Comparison of ENCODE assay signal across 15 cellular contexts in the genomic region with DNA sequence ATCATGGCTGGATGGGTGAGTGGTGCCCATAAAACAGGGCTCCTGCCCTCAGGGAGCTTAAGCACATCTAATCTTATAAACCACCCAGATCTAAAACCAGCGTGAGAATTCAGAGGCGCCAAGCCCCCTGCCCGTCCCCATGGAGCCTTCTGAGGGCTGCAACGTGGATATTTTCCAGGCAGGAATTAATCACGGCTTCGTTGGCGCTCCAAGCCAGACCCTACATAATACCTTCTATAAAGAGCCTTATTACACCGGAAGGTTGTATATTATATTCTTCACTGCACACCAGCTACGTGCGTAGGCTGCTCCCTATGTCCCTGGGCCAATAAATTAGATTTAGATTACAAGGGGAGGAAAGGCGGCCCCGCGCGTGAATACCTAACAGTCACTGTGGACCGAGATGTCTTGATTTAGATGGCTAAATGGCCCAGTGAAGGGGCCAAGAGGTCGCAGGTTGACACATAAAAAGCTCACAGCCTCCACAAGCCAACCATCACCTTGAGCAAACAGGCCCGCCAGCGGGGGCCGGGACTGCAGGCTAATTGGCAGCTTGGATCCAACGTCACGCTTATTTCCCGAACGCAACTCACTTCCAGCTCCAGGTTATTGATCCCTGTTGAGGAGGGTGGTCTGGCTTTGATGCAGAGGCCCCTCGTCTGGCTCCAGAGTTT.
A peak's percentile ranks its signal among the peaks of the same experiment; 100 is the strongest.
DNase-seq lines count a peak whose midpoint lies in the region; TF ChIP-seq lines count a peak whose summit lies in the region.
"Had no signal": no experiment of that assay in that cellular context is flagged by ENCODE, and none has a peak within 500 bp of the region (broad histone marks: within the 10 kb centered on the region; RNA-seq: fewer than 3 reads in every experiment).

No MANE protein-coding gene starts in this region.

- H3K4me3 ChIP-seq in sigmoid colon (no peak overlapping the region), endodermal cell (ENCODE audit: low read length) (no peak overlapping the region)
- H3K4me3 ChIP-seq: BLaER1 treated with 17β-estradiol and CSF1 and Interleukin-3, amounts not matched to agents 10 nM and 100 nM; GM23248 had no signal

- no peak for TF ChIP-seq EP300 in sigmoid colon (IDR thresholded peaks at IDR 0.05)

- 77 to 86% methylated on average over 24 of the region's 24 CpGs for WGBS in sigmoid colon, 2 donors
- 91 to 96% methylated on average over 20 to 24 of the region's 24 CpGs for WGBS in endodermal cell (ENCODE audit: insufficient coverage in 1 of 2, insufficient read length in 1 of 2), 2 experiments

- no peaks in the 10 kb centered on the region for H3K4me1 Mint-ChIP-seq in activated naive CD4-positive, alpha-beta T cell treated with anti-CD3 and anti-CD28 coated beads, Interleukin-2, amount 10 ng/mL, durations not matched to agents 7 days and 5 days
- H3K4me1 Mint-ChIP-seq in nephron = peaks cover 54% of the 10 kb centered on the region
- H3K4me1 Mint-ChIP-seq in endodermal cell = peaks cover 20% of the 10 kb centered on the region
- H3K4me1 Mint-ChIP-seq: CD4-positive, CD25-positive, alpha-beta regulatory T cell had no signal

- H3K27me3 ChIP-seq in sigmoid colon (no peaks in the 10 kb centered on the region), endodermal cell (ENCODE audit: control insufficient read depth, insufficient read depth, low read length, poor library complexity, severe bottlenecking) (peaks cover under 1% of the 10 kb centered on the region)
- H3K27me3 ChIP-seq: BLaER1 treated with 17β-estradiol and CSF1 and Interleukin-3, amounts not matched to agents 10 nM and 100 nM had no signal

- H3K27ac Mint-ChIP-seq in activated naive CD4-positive, alpha-beta T cell treated with anti-CD3 and anti-CD28 coated beads, Interleukin-2, amount 10 ng/mL, durations not matched to agents 7 days and 5 days = no peak overlapping the region
- H3K27ac Mint-ChIP-seq in nephron (peak overlapping the region; percentile 24 to 94 (median 82)), endodermal cell (no peak overlapping the region)
- H3K27ac Mint-ChIP-seq: CD4-positive, CD25-positive, alpha-beta regulatory T cell had no signal

- H3K27me3 Mint-ChIP-seq in activated naive CD4-positive, alpha-beta T cell treated with anti-CD3 and anti-CD28 coated beads, Interleukin-2, amount 10 ng/mL, durations not matched to agents 7 days and 5 days = peaks cover 11% of the 10 kb centered on the region
- peaks cover 50% of the 10 kb centered on the region for H3K27me3 Mint-ChIP-seq in nephron (ENCODE audit: low read depth)
- peaks cover 10% of the 10 kb centered on the region for H3K27me3 Mint-ChIP-seq in endodermal cell (ENCODE audit: insufficient read depth)

- no peaks in the 10 kb centered on the region for H3K36me3 Mint-ChIP-seq in activated naive CD4-positive, alpha-beta T cell treated with anti-CD3 and anti-CD28 coated beads, Interleukin-2, amount 10 ng/mL, durations not matched to agents 7 days and 5 days
- H3K36me3 Mint-ChIP-seq in nephron (ENCODE audit: low read depth) = no peaks in the 10 kb centered on the region
- peaks cover 7% of the 10 kb centered on the region for H3K36me3 Mint-ChIP-seq in endodermal cell (ENCODE audit: low read depth)
- H3K36me3 Mint-ChIP-seq: CD4-positive, CD25-positive, alpha-beta regulatory T cell had no signal

- no peak overlapping the region for H3K27ac ChIP-seq in sigmoid colon
- H3K27ac ChIP-seq in endodermal cell (ENCODE audit: low read depth, low read length) = no peak overlapping the region
- H3K27ac ChIP-seq: BLaER1 treated with 17β-estradiol and CSF1 and Interleukin-3, amounts not matched to agents 10 nM and 100 nM; GM23248; HL-60 had no signal

- H3K4me3 Mint-ChIP-seq in activated naive CD4-positive, alpha-beta T cell treated with anti-CD3 and anti-CD28 coated beads, Interleukin-2, amount 10 ng/mL, durations not matched to agents 7 days and 5 days = no peak overlapping the region
- H3K4me3 Mint-ChIP-seq in nephron = peak overlapping the region; percentile 20 to 48 (median 30)
- no peak overlapping the region for H3K4me3 Mint-ChIP-seq in endodermal cell
- H3K4me3 Mint-ChIP-seq: CD4-positive, CD25-positive, alpha-beta regulatory T cell had no signal

- TF ChIP-seq POLR2A in sigmoid colon (IDR thresholded peaks at IDR 0.05) = no peak

- no peak overlapping the region for H3K9ac ChIP-seq in endodermal cell (ENCODE audit: extremely low read depth, low read length, poor library complexity, severe bottlenecking)
- H3K9ac ChIP-seq: BLaER1 treated with 17β-estradiol and CSF1 and Interleukin-3, amounts not matched to agents 10 nM and 100 nM; GM23248 had no signal

- TF ChIP-seq CTCF in nephron (IDR thresholded peaks at IDR 0.05; ENCODE audit: unreplicated experiment in 3 of 3) = no peak
- TF ChIP-seq CTCF in sigmoid colon (IDR thresholded peaks at IDR 0.05) = no peak
- no peak for TF ChIP-seq CTCF in endodermal cell (conservative IDR thresholded peaks at IDR 0.05)

- peaks cover 0 to 9% (median under 1%) of the 10 kb centered on the region in 4 donors for H3K4me1 ChIP-seq in sigmoid colon
- H3K4me1 ChIP-seq in endodermal cell (ENCODE audit: control insufficient read depth, insufficient read depth, low read length) = no peaks in the 10 kb centered on the region

- H3K36me3 ChIP-seq in sigmoid colon (no peaks in the 10 kb centered on the region), endodermal cell (ENCODE audit: control insufficient read depth, insufficient read depth, low read length) (no peaks in the 10 kb centered on the region)
- H3K36me3 ChIP-seq: BLaER1 treated with 17β-estradiol and CSF1 and Interleukin-3, amounts not matched to agents 10 nM and 100 nM had no signal

- peaks cover 3% of the 10 kb centered on the region for H3K9me3 Mint-ChIP-seq in activated naive CD4-positive, alpha-beta T cell treated with anti-CD3 and anti-CD28 coated beads, Interleukin-2, amount 10 ng/mL, durations not matched to agents 7 days and 5 days
- H3K9me3 Mint-ChIP-seq in nephron (peaks cover 3% of the 10 kb centered on the region), endodermal cell (peaks cover 21% of the 10 kb centered on the region)

- peak; percentile 9 for DNase-seq in activated naive CD4-positive, alpha-beta T cell treated with anti-CD3 and anti-CD28 coated beads, Interleukin-2, amount 10 ng/mL, durations not matched to agents 7 days and 5 days
- DNase-seq in activated naive CD4-positive, alpha-beta T cell treated with Interleukin-2 at 50 U/mL for 16 hours = no peak
- DNase-seq in SK-N-DZ (ENCODE audit: low spot score) (peak; percentile 41), sigmoid colon (peak; percentile 33), endodermal cell (no peak), GM03348 (ENCODE audit: low spot score) (no peak)
- no peak for DNase-seq in NK-92 treated with Interleukin-12 subunit alpha and Interleukin-12 subunit beta, amount 100 ng/mL, for 24 hours (lab: John Stamatoyannopoulos, UW)
- DNase-seq: ACHN; CD4-positive, CD25-positive, alpha-beta regulatory T cell; DMS53; GF-D8; GM23248 had no signal

- CTCF ChIA-PET in activated naive CD4-positive, alpha-beta T cell treated with anti-CD3 and anti-CD28 coated beads, Interleukin-2, amount 10 ng/mL, durations not matched to agents 7 days and 5 days (lab: Charles Lee) = no interaction called here

- intact Hi-C loops in sigmoid colon (cut with DNase I) = loop anchor here (10.0 kb wide), 1 partner anchor 195 kb away; a partner anchor contains a TSS

- no peaks in the 10 kb centered on the region for H3K9me3 ChIP-seq in sigmoid colon
- H3K9me3 ChIP-seq in endodermal cell (ENCODE audit: control insufficient read depth, low read length) = peaks cover 11% of the 10 kb centered on the region

Comparison
In these comparisons a context has a peak if more than half of its experiments do, and no peak if none do; other contexts are left out.
1. DNase-seq: peak in activated naive CD4-positive, alpha-beta T cell treated with anti-CD3 and anti-CD28 coated beads, Interleukin-2, amount 10 ng/mL, durations not matched to agents 7 days and 5 days (single experiment), SK-N-DZ (single experiment) and sigmoid colon (single experiment); none in activated naive CD4-positive, alpha-beta T cell treated with Interleukin-2 at 50 U/mL for 16 hours (single experiment), endodermal cell (single experiment), NK-92 treated with Interleukin-12 subunit alpha and Interleukin-12 subunit beta, amount 100 ng/mL, for 24 hours (single experiment) and GM03348 (single experiment).
2. H3K27ac Mint-ChIP-seq: peak in nephron (3 of 3); none in activated naive CD4-positive, alpha-beta T cell treated with anti-CD3 and anti-CD28 coated beads, Interleukin-2, amount 10 ng/mL, durations not matched to agents 7 days and 5 days (single experiment) and endodermal cell (single experiment).
3. H3K4me3 Mint-ChIP-seq: peak in nephron (3 of 3); none in activated naive CD4-positive, alpha-beta T cell treated with anti-CD3 and anti-CD28 coated beads, Interleukin-2, amount 10 ng/mL, durations not matched to agents 7 days and 5 days (single experiment) and endodermal cell (single experiment).